In the genomic region with DNA sequence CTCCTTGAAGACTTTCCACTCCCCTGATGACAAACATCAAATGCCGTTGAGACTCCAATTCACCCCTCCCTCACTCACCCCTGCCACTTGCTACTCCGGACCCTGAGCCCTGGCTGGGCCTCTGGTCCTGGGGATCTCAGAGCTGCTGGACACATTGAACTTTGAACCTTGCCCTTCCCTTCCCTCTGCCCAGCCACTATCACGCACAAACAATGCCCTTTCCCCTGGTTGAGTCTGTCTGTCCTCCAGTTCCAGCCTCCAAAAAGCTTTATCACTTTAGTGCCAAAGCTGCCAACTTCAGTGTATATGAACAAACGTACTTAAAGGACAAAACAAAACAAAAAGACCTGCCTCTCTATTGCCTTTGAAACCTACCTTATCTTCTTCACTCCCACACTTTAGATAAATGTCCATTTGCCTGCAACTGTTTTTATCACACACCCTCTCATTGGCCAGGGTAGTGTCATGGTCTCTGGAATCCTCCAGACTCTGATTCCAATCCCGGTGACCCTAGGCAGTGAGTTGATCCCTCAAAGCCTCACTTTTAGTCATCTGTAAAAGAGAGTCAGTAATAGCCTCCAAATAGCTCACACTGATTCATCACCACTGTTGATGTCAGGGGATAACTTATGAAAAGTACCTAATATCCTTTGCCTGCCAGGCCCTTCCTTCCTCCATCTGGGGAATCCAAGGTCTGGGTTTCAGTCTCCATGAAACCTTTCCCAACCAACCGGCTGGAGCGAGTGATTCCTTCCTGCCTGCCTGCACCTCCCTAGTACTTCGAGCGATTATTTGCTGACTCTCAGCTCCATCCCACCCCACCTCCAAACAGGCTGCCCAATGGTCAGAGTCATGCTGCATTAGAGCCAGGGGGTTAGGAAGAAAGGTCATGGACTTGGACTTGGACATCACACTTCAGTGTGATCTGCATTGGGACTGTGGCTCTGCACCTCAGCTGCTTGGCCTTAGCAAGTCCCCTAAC, we compare ENCODE assay signal across 16 cellular contexts. TPM values are rescaled to one million over a fixed set of nuclear protein-coding genes. Genes with fewer than 3 reads are reported as not detected.
A peak's percentile ranks its signal among the peaks of the same experiment; 100 is the strongest.
DNase-seq lines count a peak whose midpoint lies in the region; ATAC-seq, FAIRE-seq and TF ChIP-seq lines count a peak whose summit lies in the region.
"Had no signal": no experiment of that assay in that cellular context is flagged by ENCODE, and none has a peak within 500 bp of the region (broad histone marks: within the 10 kb centered on the region; RNA-seq: fewer than 3 reads in every experiment).

No MANE protein-coding gene starts in this region.

- TF ChIP-seq CTCF in bronchial epithelial cell (IDR thresholded peaks at IDR 0.05; ENCODE audit: insufficient read depth, low read length, severe bottlenecking), result no peak
- no peak for TF ChIP-seq CTCF in mucosa of descending colon (IDR thresholded peaks at IDR 0.05)
- no peak for TF ChIP-seq CTCF in tibial artery (IDR thresholded peaks at IDR 0.05)

- ATAC-seq in mucosa of descending colon (peak; percentile 66), HG03571 (IDR thresholded peaks at IDR 0.05; ENCODE audit: unreplicated experiment) (no peak)

- DNase-seq in AG20443 (ENCODE audit: low spot score) (peak; percentile 66), HT1080 (ENCODE audit: low read depth) (peak; percentile 55), bronchial epithelial cell (ENCODE audit: low read depth) (peak; percentile 31), mucosa of descending colon (no peak), 8988T (no peak), OCI-M2 (lab: John Stamatoyannopoulos, UW; ENCODE audit: unreplicated experiment) (no peak), tibial artery (no peak)
- DNase-seq: activated CD4-positive, alpha-beta T cell treated with anti-CD3 and anti-CD28 coated beads for 4 hours; amygdala; dorsolateral prefrontal cortex; midbrain; NCI-H82 had no signal

- H3K27ac ChIP-seq in tibial artery, result no peak overlapping the region

- intact Hi-C loops in mucosa of descending colon (cut with DNase I, micrococcal nuclease) (no loop called here), tibial artery (cut with DNase I; ENCODE audit: low total_unique reads) (no loop called here)

- H3K4me3 ChIP-seq in bronchial epithelial cell (ENCODE audit: low read depth, low read length) (no peak overlapping the region), mucosa of descending colon (no peak overlapping the region), tibial artery (no peak overlapping the region)
- H3K4me3 ChIP-seq: dorsolateral prefrontal cortex had no signal

- H3K36me3 ChIP-seq in bronchial epithelial cell (ENCODE audit: control insufficient read depth, insufficient read depth, low read length) (no peaks in the 10 kb centered on the region), mucosa of descending colon (ENCODE audit: low read depth) (no peaks in the 10 kb centered on the region), tibial artery (no peaks in the 10 kb centered on the region)

- H3K9me3 ChIP-seq in mucosa of descending colon (no peaks in the 10 kb centered on the region), tibial artery (no peaks in the 10 kb centered on the region)

- FAIRE-seq in bronchial epithelial cell (lab: Jason Lieb, UNC), result peak; percentile 80
- FAIRE-seq: GM12892 had no signal

- H3K27me3 ChIP-seq in bronchial epithelial cell (ENCODE audit: control insufficient read depth, insufficient read depth, low read length) (peaks cover 2% of the 10 kb centered on the region), tibial artery (peaks cover 0 to 36% of the 10 kb centered on the region in 2 donors)
- H3K27me3 ChIP-seq: dorsolateral prefrontal cortex had no signal

- peaks cover 7% of the 10 kb centered on the region for H3K4me1 ChIP-seq in mucosa of descending colon (ENCODE audit: low read depth)
- H3K4me1 ChIP-seq in tibial artery, result no peaks in the 10 kb centered on the region

RNA-seq across cellular contexts. Expression of a gene that starts 15.9 kb away (rescaled TPM):
- 16.4 and 25.2 TPM in 2 replicates for total RNA-seq in HT1080 (2014; rRNA removed; shearing (Covaris generic))
- 35.9 and 37.7 TPM in 2 replicates for polyA plus RNA-seq in HT1080 (2015; cell fraction: cytosol; rRNA removed)
- 149 and 184 TPM in 2 replicates for polyA plus RNA-seq in HT1080 (2015; cell fraction: nucleus; rRNA removed)
- 1.1 and 4.9 TPM in 2 replicates for total RNA-seq in bronchial epithelial cell
- total RNA-seq in mucosa of descending colon, result under 1 TPM in 1 of 3 donors, not detected in 2; 0.99 TPM
- total RNA-seq: activated T-helper 1 cell treated with anti-CD3 and anti-CD28 coated beads, Interleukin-12 subunit alpha, Interleukin-12 subunit beta, Interleukin-2, Interleukin-4 antibody, amounts not matched to agents 30 ng/mL and 10 ng/mL and 1 ng/mL, durations not matched to agents 14 hours and 24 hours and 36 hours had no signal
- polyA plus RNA-seq: CD14-positive monocyte had no signal

Comparison
In these comparisons a context has a peak if more than half of its experiments do, and no peak if none do; other contexts are left out.
1. DNase-seq: peak in AG20443 (single experiment), HT1080 (single experiment) and bronchial epithelial cell (single experiment); none in mucosa of descending colon (0 of 3), 8988T (single experiment), OCI-M2 (single experiment) and tibial artery (0 of 2).